ENCODE assay signal across 29 cellular contexts in genomic region chr3:50696276-50696675, GRCh38.
"Had no signal": no experiment of that assay in that cellular context is flagged by ENCODE, and none has a peak within 500 bp of the region (broad histone marks: within the 10 kb centered on the region; RNA-seq: fewer than 3 reads in every experiment).

No MANE protein-coding gene starts in this region.

- H3K4me1 ChIP-seq: stomach, suprapubic skin, testis, thyroid gland, tibial artery, tibial nerve, transverse colon, upper lobe of left lung, upper lobe of right lung, uterus, vagina had no signal

- DNase-seq: stimulated activated CD4-positive, alpha-beta T cell treated with anti-CD3 and anti-CD28 coated beads, Interleukin-2, amount 100 ng/mL, for 48 hours; stimulated activated CD4-positive, alpha-beta T cell treated with anti-CD3 and anti-CD28 coated beads, Interleukin-4, amount 100 ng/mL, for 1 hour; stimulated activated CD4-positive, alpha-beta T cell treated with anti-CD3 and anti-CD28 coated beads, Interleukin-4, amount 100 ng/mL, for 24 hours; stimulated activated CD4-positive, alpha-beta T cell treated with anti-CD3 and anti-CD28 coated beads, Interleukin-4, amount 100 ng/mL, for 4 hours; stimulated activated CD8-positive, alpha-beta memory T cell treated with anti-CD3 and anti-CD28 coated beads, Interleukin-4, amount 100 ng/mL, for 48 hours; stimulated activated naive B cell treated with anti-CD40 and anti-IgM and Interleukin-4, amounts not matched to agents 10 μg/mL and 1 μg/mL and 100 μg/mL, for 72 hours; stimulated activated naive CD4-positive, alpha-beta T cell; stimulated activated naive CD4-positive, alpha-beta T cell treated with Interleukin-2 at 50 U/mL for 16 hours; stimulated activated naive CD8-positive, alpha-beta T cell treated with anti-CD3 and anti-CD28 coated beads, Interleukin-15, amount 100 ng/mL, for 72 hours; stimulated activated naive CD8-positive, alpha-beta T cell treated with anti-CD3 and anti-CD28 coated beads, Interleukin-15, Interleukin-2, amounts not matched to agents 100 U/mL and 50 U/mL, for 24 hours; stomach; substantia nigra; testis; thyroid gland; tibial artery; transverse colon; trophoblast cell; upper lobe of left lung; upper lobe of right lung; uterus had no signal

- H3K27ac ChIP-seq: stomach, suprapubic skin, testis, thoracic aorta, thyroid gland, tibial artery, tibial nerve, transverse colon, upper lobe of left lung, upper lobe of right lung, uterus, vagina had no signal

- H3K27me3 ChIP-seq: suprapubic skin, testis, thyroid gland, tibial artery, tibial nerve, transverse colon, upper lobe of left lung, upper lobe of right lung, uterus, vagina had no signal

- H3K4me3 ChIP-seq: stomach, suprapubic skin, testis, thoracic aorta, thyroid gland, tibial artery, tibial nerve, transverse colon, upper lobe of left lung, upper lobe of right lung, uterus, vagina had no signal

- H3K36me3 ChIP-seq: stomach, suprapubic skin, thoracic aorta, thyroid gland, tibial artery, tibial nerve, transverse colon, upper lobe of left lung, upper lobe of right lung, uterus, vagina had no signal

- H3K9me3 Mint-ChIP-seq: stimulated activated effector memory CD8-positive, alpha-beta T cell treated with anti-CD3 and anti-CD28 coated beads, Interleukin-12 subunit alpha, Interleukin-12 subunit beta, amount 100 ng/mL, for 72 hours had no signal

- H3K4me3 Mint-ChIP-seq: stimulated activated effector memory CD8-positive, alpha-beta T cell treated with anti-CD3 and anti-CD28 coated beads, Interleukin-12 subunit alpha, Interleukin-12 subunit beta, amount 100 ng/mL, for 72 hours; stimulated activated memory B cell treated with anti-CD40 and anti-IgM and Interleukin-4, amounts not matched to agents 10 μg/mL and 1 μg/mL and 100 μg/mL, for 72 hours; stimulated activated naive B cell treated with anti-CD40 and anti-IgM and Interleukin-4, amounts not matched to agents 10 μg/mL and 1 μg/mL and 100 μg/mL, for 72 hours; stimulated activated naive CD8-positive, alpha-beta T cell treated with anti-CD3 and anti-CD28 coated beads, Interleukin-15, amount 100 ng/mL, for 72 hours; stimulated activated naive CD8-positive, alpha-beta T cell treated with anti-CD3 and anti-CD28 coated beads, Interleukin-15, Interleukin-2, amounts not matched to agents 100 ng/mL and 50 ng/mL, for 24 hours; type B pancreatic cell had no signal

- H3K27ac Mint-ChIP-seq: stimulated activated effector memory CD8-positive, alpha-beta T cell treated with anti-CD3 and anti-CD28 coated beads, Interleukin-12 subunit alpha, Interleukin-12 subunit beta, amount 100 ng/mL, for 72 hours; stimulated activated memory B cell treated with anti-CD40 and anti-IgM and Interleukin-4, amounts not matched to agents 10 μg/mL and 1 μg/mL and 100 μg/mL, for 72 hours; stimulated activated naive B cell treated with anti-CD40 and anti-IgM and Interleukin-4, amounts not matched to agents 10 μg/mL and 1 μg/mL and 100 μg/mL, for 72 hours; stimulated activated naive CD8-positive, alpha-beta T cell treated with anti-CD3 and anti-CD28 coated beads, Interleukin-15, amount 100 ng/mL, for 72 hours; stimulated activated naive CD8-positive, alpha-beta T cell treated with anti-CD3 and anti-CD28 coated beads, Interleukin-15, Interleukin-2, amounts not matched to agents 100 ng/mL and 50 ng/mL, for 24 hours; type B pancreatic cell had no signal

- H3K27me3 Mint-ChIP-seq: stimulated activated naive CD8-positive, alpha-beta T cell treated with anti-CD3 and anti-CD28 coated beads, Interleukin-15, amount 100 ng/mL, for 72 hours; stimulated activated naive CD8-positive, alpha-beta T cell treated with anti-CD3 and anti-CD28 coated beads, Interleukin-15, Interleukin-2, amounts not matched to agents 100 ng/mL and 50 ng/mL, for 24 hours had no signal

- H3K36me3 Mint-ChIP-seq: stimulated activated effector memory CD8-positive, alpha-beta T cell treated with anti-CD3 and anti-CD28 coated beads, Interleukin-12 subunit alpha, Interleukin-12 subunit beta, amount 100 ng/mL, for 72 hours had no signal

- H3K9me3 ChIP-seq: suprapubic skin, testis, thoracic aorta, thyroid gland, tibial artery, upper lobe of right lung, uterus, vagina had no signal

- H3K4me1 Mint-ChIP-seq: stimulated activated effector memory CD8-positive, alpha-beta T cell treated with anti-CD3 and anti-CD28 coated beads, Interleukin-12 subunit alpha, Interleukin-12 subunit beta, amount 100 ng/mL, for 72 hours; stimulated activated memory B cell treated with anti-CD40 and anti-IgM and Interleukin-4, amounts not matched to agents 10 μg/mL and 1 μg/mL and 100 μg/mL, for 72 hours; stimulated activated naive B cell treated with anti-CD40 and anti-IgM and Interleukin-4, amounts not matched to agents 10 μg/mL and 1 μg/mL and 100 μg/mL, for 72 hours; stimulated activated naive CD8-positive, alpha-beta T cell treated with anti-CD3 and anti-CD28 coated beads, Interleukin-15, amount 100 ng/mL, for 72 hours had no signal

- ATAC-seq: stimulated activated effector memory CD8-positive, alpha-beta T cell treated with anti-CD3 and anti-CD28 coated beads, Interleukin-12 subunit alpha, Interleukin-12 subunit beta, amount 100 ng/mL, for 72 hours; stimulated activated memory B cell treated with anti-CD40 and anti-IgM and Interleukin-4, amounts not matched to agents 10 μg/mL and 1 μg/mL and 100 μg/mL, for 72 hours; stimulated activated naive B cell treated with anti-CD40 and anti-IgM and Interleukin-4, amounts not matched to agents 10 μg/mL and 1 μg/mL and 100 μg/mL, for 72 hours; stimulated activated naive CD8-positive, alpha-beta T cell treated with anti-CD3 and anti-CD28 coated beads, Interleukin-15, amount 100 ng/mL, for 72 hours; stimulated activated naive CD8-positive, alpha-beta T cell treated with anti-CD3 and anti-CD28 coated beads, Interleukin-15, Interleukin-2, amounts not matched to agents 100 U/mL and 50 U/mL, for 24 hours; upper lobe of right lung had no signal

- FAIRE-seq: urothelium cell line had no signal
